In genomic region chr1:93426183-93426582, GRCh38 we compare ENCODE assay signal across 16 cellular contexts. TPM values are rescaled to one million over a fixed set of nuclear protein-coding genes. Genes with fewer than 3 reads are reported as not detected.
A peak's percentile ranks its signal among the peaks of the same experiment; 100 is the strongest.
DNase-seq lines count a peak whose midpoint lies in the region; TF ChIP-seq lines count a peak whose summit lies in the region.
"Had no signal": no experiment of that assay in that cellular context is flagged by ENCODE, and none has a peak within 500 bp of the region (broad histone marks: within the 10 kb centered on the region; RNA-seq: fewer than 3 reads in every experiment).

No MANE protein-coding gene starts in this region.

- H3K4me1 Mint-ChIP-seq in MCF 10A (ENCODE audit: insufficient read depth, unreplicated experiment): no peaks in the 10 kb centered on the region
- H3K4me1 Mint-ChIP-seq: CD4-positive, CD25-positive, alpha-beta regulatory T cell; H9 had no signal

- BruUV-seq in MCF 10A (replicated peaks; lab: Mats Ljungman, UMichigan): no TSS peak

- CTCF ChIA-PET in HEK293 (lab: Yijun Ruan, JAX) (no interaction called here), MCF 10A (lab: Yijun Ruan, JAX) (no interaction called here)

- no peaks in the 10 kb centered on the region for H3K36me3 Mint-ChIP-seq in MCF 10A (ENCODE audit: insufficient read depth, unreplicated experiment)
- H3K36me3 Mint-ChIP-seq: CD4-positive, CD25-positive, alpha-beta regulatory T cell had no signal

- peak; percentile 87 for DNase-seq in LHCN-M2 (ENCODE audit: low read depth)
- peak; percentile 99 for DNase-seq in myocyte (ENCODE audit: low read depth)
- peak; percentile 53 for DNase-seq in skeletal muscle cell (ENCODE audit: low read depth)
- no peak for DNase-seq in MCF 10A (ENCODE audit: unreplicated experiment)
- DNase-seq in DMS53 (lab: John Stamatoyannopoulos, UW): no peak
- no peak for DNase-seq in hypothalamus (lab: John Stamatoyannopoulos, UW)
- DNase-seq: ACHN; BE2C; C1 segment of cervical spinal cord; Caco-2; CD4-positive, CD25-positive, alpha-beta regulatory T cell; DMS79; GF-D8; GOT3; H9 had no signal

- no peaks in the 10 kb centered on the region for H3K9me3 ChIP-seq in HEK293 (ENCODE audit: control insufficient read depth, insufficient read depth, low read depth, low read length)
- H3K9me3 ChIP-seq: BE2C, Caco-2 had no signal

- H3K27ac ChIP-seq in HEK293 (ENCODE audit: extremely low read depth, low read depth, low read length): no peak overlapping the region

- no peak for TF ChIP-seq CTCF in HEK293 (tag by site-specific recombination; IDR thresholded peaks at IDR 0.05)
- TF ChIP-seq CTCF in MCF 10A (IDR thresholded peaks at IDR 0.05; ENCODE audit: unreplicated experiment): no peak

- no peaks in the 10 kb centered on the region for H3K9me3 Mint-ChIP-seq in MCF 10A (ENCODE audit: unreplicated experiment)

- no peaks in the 10 kb centered on the region for H3K4me1 ChIP-seq in HEK293 (ENCODE audit: control insufficient read depth, insufficient read depth, low read length)
- H3K4me1 ChIP-seq: BE2C, Caco-2 had no signal

- intact Hi-C loops in MCF 10A (cut with micrococcal nuclease): no loop called here

- no peaks in the 10 kb centered on the region for H3K27me3 Mint-ChIP-seq in MCF 10A (ENCODE audit: insufficient read depth, unreplicated experiment)

- no peak overlapping the region for H3K27ac Mint-ChIP-seq in MCF 10A (ENCODE audit: low read depth, unreplicated experiment)
- H3K27ac Mint-ChIP-seq: CD4-positive, CD25-positive, alpha-beta regulatory T cell; H9 had no signal

- H3K4me3 ChIP-seq in HEK293 (ENCODE audit: low read depth, low read length) (no peak overlapping the region), skeletal muscle cell (ENCODE audit: low read depth, low read length) (no peak overlapping the region)

- POLR2A ChIA-PET in HEK293 (lab: Yijun Ruan, JAX) (interaction anchor here (0.5 kb wide), 1 partner anchor 128 kb away, joined by 3 read pairs; no protein-coding TSS in a partner anchor), MCF 10A (lab: Yijun Ruan, JAX) (interaction anchor here (0.5 kb wide), 1 partner anchor 81 kb away, joined by 4 read pairs; the partner anchor contains the start of gene DR1)

- H3K36me3 ChIP-seq in HEK293 (ENCODE audit: control insufficient read depth in 2 of 2, insufficient read depth in 1 of 2, low read length in 2 of 2): no peaks in the 10 kb centered on the region
- H3K36me3 ChIP-seq: BE2C had no signal

- H3K4me3 Mint-ChIP-seq in MCF 10A (ENCODE audit: unreplicated experiment): no peak overlapping the region
- H3K4me3 Mint-ChIP-seq: CD4-positive, CD25-positive, alpha-beta regulatory T cell; H9 had no signal

TF ChIP-seq in HEK293, 187 proteins besides CTCF, POLR2A, EP300 and RAD21:
- TF ChIP-seq PRDM4 (tag by site-specific recombination; IDR thresholded peaks at IDR 0.05) (no peak), ZNF549 (tag by site-specific recombination; IDR thresholded peaks at IDR 0.05) (peak; percentile 73)

RNA-seq across cellular contexts. Expression of gene FNBP1L, which starts 21.7 kb away (rescaled TPM):
- 18.0 and 23.0 TPM in 2 replicates for total RNA-seq in LHCN-M2 (2014; rRNA removed)
- 9.2 TPM for polyA plus RNA-seq in LHCN-M2 (2012)
- 14.9 and 19.8 TPM in 2 replicates for total RNA-seq in myocyte
- polyA plus RNA-seq in myocyte (2012): 10.2 TPM
- 30.7 and 31.8 TPM in 2 replicates for total RNA-seq in MCF 10A (2022)

Comparison
In these comparisons a context has a peak if more than half of its experiments do, and no peak if none do; other contexts are left out.
1. DNase-seq: peak in LHCN-M2 (single experiment), myocyte (single experiment) and skeletal muscle cell (single experiment); none in MCF 10A (single experiment), DMS53 (single experiment) and hypothalamus (0 of 51).